In the genomic region with DNA sequence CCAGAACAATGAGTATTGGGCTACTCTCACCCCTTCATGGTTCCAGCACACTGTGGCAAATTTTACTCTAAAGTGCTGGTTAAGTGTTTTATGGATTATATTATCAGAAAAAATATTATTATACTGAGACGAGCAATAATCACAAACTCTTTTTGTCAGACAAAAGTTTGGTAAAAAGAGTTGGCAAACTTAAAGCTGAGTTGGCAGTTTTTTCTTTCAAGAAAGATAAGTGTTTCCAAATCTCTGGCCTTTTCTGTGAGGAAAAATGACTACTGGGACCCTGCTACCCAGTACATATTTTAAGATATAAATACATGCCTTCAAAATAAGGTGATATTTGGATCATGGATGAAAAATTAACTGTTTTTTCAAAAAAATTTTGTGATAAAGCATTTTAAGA, we compare ENCODE assay signal across 1 cellular context.
TF ChIP-seq lines count a peak whose summit lies in the region.

No MANE protein-coding gene starts in this region.

TF ChIP-seq in K562, 482 proteins besides CTCF, POLR2A, EP300 and RAD21 (continued from another document):
- TF ChIP-seq, protein P1, sequence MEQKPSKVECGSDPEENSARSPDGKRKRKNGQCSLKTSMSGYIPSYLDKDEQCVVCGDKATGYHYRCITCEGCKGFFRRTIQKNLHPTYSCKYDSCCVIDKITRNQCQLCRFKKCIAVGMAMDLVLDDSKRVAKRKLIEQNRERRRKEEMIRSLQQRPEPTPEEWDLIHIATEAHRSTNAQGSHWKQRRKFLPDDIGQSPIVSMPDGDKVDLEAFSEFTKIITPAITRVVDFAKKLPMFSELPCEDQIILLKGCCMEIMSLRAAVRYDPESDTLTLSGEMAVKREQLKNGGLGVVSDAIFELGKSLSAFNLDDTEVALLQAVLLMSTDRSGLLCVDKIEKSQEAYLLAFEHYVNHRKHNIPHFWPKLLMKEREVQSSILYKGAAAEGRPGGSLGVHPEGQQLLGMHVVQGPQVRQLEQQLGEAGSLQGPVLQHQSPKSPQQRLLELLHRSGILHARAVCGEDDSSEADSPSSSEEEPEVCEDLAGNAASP (IDR thresholded peaks at IDR 0.05) = no peak
- peak; percentile 49; the same call in 1 of the 2 replicates for TF ChIP-seq ZNF316 (IDR thresholded peaks at IDR 0.05)
- TF ChIP-seq KAT7 (CRISPR knock-in tag; IDR thresholded peaks at IDR 0.05; ENCODE audit: borderline replicate concordance) = no peak
- no peak for TF ChIP-seq IRF1 (CRISPR knock-in tag; IDR thresholded peaks at IDR 0.05; ENCODE audit: borderline replicate concordance)
- TF ChIP-seq ETV5 (CRISPR knock-in tag; IDR thresholded peaks at IDR 0.05; ENCODE audit: low read depth) = no peak
- no peak for TF ChIP-seq ZBTB34 (CRISPR knock-in tag; IDR thresholded peaks at IDR 0.05)
- no peak for TF ChIP-seq ZNF592 (IDR thresholded peaks at IDR 0.05)
- TF ChIP-seq HES1 (IDR thresholded peaks at IDR 0.05; ENCODE audit: low read depth) = no peak
- no peak for TF ChIP-seq MAZ (CRISPR knock-in tag; conservative IDR thresholded peaks at IDR 0.05 in 1 of 2, IDR thresholded peaks at IDR 0.05 in 1 of 2)
- no peak for TF ChIP-seq RAD51 (IDR thresholded peaks at IDR 0.05; ENCODE audit: borderline replicate concordance, low read depth)
- TF ChIP-seq ZNF197 (CRISPR knock-in tag; IDR thresholded peaks at IDR 0.05; ENCODE audit: low read depth) = no peak
- no peak for TF ChIP-seq KAT8 (IDR thresholded peaks at IDR 0.05; ENCODE audit: low read depth)
- 0 out of 2 replicates have a peak, but pooled peaks have one; percentile 26 for TF ChIP-seq C11orf30 (IDR thresholded peaks at IDR 0.05; ENCODE audit: low read depth)
- no peak for TF ChIP-seq NFE2L1 (tag; IDR thresholded peaks at IDR 0.05; ENCODE audit: borderline replicate concordance, low read depth)
- TF ChIP-seq TAF9B (IDR thresholded peaks at IDR 0.05; ENCODE audit: partially characterized antibody) = no peak
TF ChIP-seq in K562: peak in this region for 4.
